Comparison of ENCODE assay signal across 20 cellular contexts in genomic region chr2:219916261-219916660, GRCh38.
DNase-seq lines count a peak whose midpoint lies in the region; ATAC-seq and TF ChIP-seq lines count a peak whose summit lies in the region.
"Had no signal": no experiment of that assay in that cellular context is flagged by ENCODE, and none has a peak within 500 bp of the region (broad histone marks: within the 10 kb centered on the region; RNA-seq: fewer than 3 reads in every experiment).

No MANE protein-coding gene starts in this region.

- no peaks in the 10 kb centered on the region for H3K36me3 Mint-ChIP-seq in neural progenitor cell
- H3K36me3 Mint-ChIP-seq: CD14-positive monocyte had no signal

- H2AFZ ChIP-seq in neural progenitor cell (replicated peaks) = no peak overlapping the region

- DNase-seq in Ammon's horn (ENCODE audit: low spot score) (peak; percentile 55), NCI-H345 treated with DMSO at 0.1 percent for 48 hours (lab: John Stamatoyannopoulos, UW; ENCODE audit: unreplicated experiment) (peak; percentile 62), kidney glomerular epithelial cell (lab: John Stamatoyannopoulos, UW) (peak; percentile 5), neural progenitor cell (ENCODE audit: low spot score) (peak; percentile 79), gastrocnemius medialis (no peak), ureter (ENCODE audit: low spot score) (no peak)
- DNase-seq: DMS79; H7; Kasumi-1; NCI-H1417; NCI-H187; NCI-H446; NCI-H69; NK-92 treated with Interleukin-12 subunit alpha and Interleukin-12 subunit beta, amount 100 ng/mL, for 24 hours had no signal

- no peak for TF ChIP-seq CTCF in neural progenitor cell (IDR thresholded peaks at IDR 0.05)
- TF ChIP-seq CTCF in gastrocnemius medialis (IDR thresholded peaks at IDR 0.05 in 4 of 5, conservative IDR thresholded peaks at IDR 0.05 in 1 of 5) = no peak

- H3K27me3 ChIP-seq in neural progenitor cell (no peaks in the 10 kb centered on the region), gastrocnemius medialis (no peaks in the 10 kb centered on the region)

- intact Hi-C loops in gastrocnemius medialis (cut with DNase I; ENCODE audit: low total_unique reads) = no loop called here

- TF ChIP-seq POLR2A in gastrocnemius medialis (IDR thresholded peaks at IDR 0.05) = no peak

- H3K79me2 ChIP-seq in neural progenitor cell (ENCODE audit: low read depth) = no peaks in the 10 kb centered on the region

- in situ Hi-C loops in gastrocnemius medialis (cut with MboI; ENCODE audit: low sequenced_read_pairs in 4 of 4) = no loop called here

- H3K9me3 ChIP-seq in neural progenitor cell (ENCODE audit: low read depth) = no peaks in the 10 kb centered on the region
- no peaks in the 10 kb centered on the region for H3K9me3 ChIP-seq in gastrocnemius medialis

- H3K27me3 Mint-ChIP-seq in neural progenitor cell (ENCODE audit: insufficient read depth, low read depth) = no peaks in the 10 kb centered on the region
- H3K27me3 Mint-ChIP-seq: B cell had no signal

- H4K20me1 ChIP-seq in neural progenitor cell (ENCODE audit: low read depth) = peaks cover 16% of the 10 kb centered on the region

- ATAC-seq in gastrocnemius medialis (no peak), HG03571 (IDR thresholded peaks at IDR 0.05; ENCODE audit: unreplicated experiment) (no peak), GM21786 (IDR thresholded peaks at IDR 0.05; ENCODE audit: unreplicated experiment) (no peak)
- ATAC-seq: Panc1, SK-N-SH treated with all-trans-retinoic acid at 6 μM for 48 hours had no signal

- H3K4me3 Mint-ChIP-seq in neural progenitor cell = no peak overlapping the region
- H3K4me3 Mint-ChIP-seq: B cell, CD14-positive monocyte had no signal

- H3K4me3 ChIP-seq in neural progenitor cell (peak overlapping the region; percentile 23), gastrocnemius medialis (no peak overlapping the region)

- H3K9me3 Mint-ChIP-seq in neural progenitor cell = peaks cover 11% of the 10 kb centered on the region

- H3K9ac ChIP-seq in neural progenitor cell = no peak overlapping the region

- peak overlapping the region; percentile 80 for H3K4me2 ChIP-seq in neural progenitor cell

- H3F3A ChIP-seq in neural progenitor cell (ENCODE audit: low read depth) = peaks cover 58% of the 10 kb centered on the region

- H3K36me3 ChIP-seq in neural progenitor cell (no peaks in the 10 kb centered on the region), gastrocnemius medialis (no peaks in the 10 kb centered on the region)

- peaks cover 72% of the 10 kb centered on the region for H3K4me1 ChIP-seq in neural progenitor cell
- no peaks in the 10 kb centered on the region for H3K4me1 ChIP-seq in gastrocnemius medialis

- peak overlapping the region; percentile 67 for H3K27ac Mint-ChIP-seq in neural progenitor cell
- H3K27ac Mint-ChIP-seq: B cell, CD14-positive monocyte had no signal

- peaks cover 58% of the 10 kb centered on the region for H3K4me1 Mint-ChIP-seq in neural progenitor cell
- H3K4me1 Mint-ChIP-seq: B cell, CD14-positive monocyte had no signal

- H3K27ac ChIP-seq in neural progenitor cell = peak overlapping the region; percentile 98
- no peak overlapping the region for H3K27ac ChIP-seq in gastrocnemius medialis

Comparison
In these comparisons a context has a peak if more than half of its experiments do, and no peak if none do; other contexts are left out.
1. DNase-seq: peak in Ammon's horn (single experiment), NCI-H345 treated with DMSO at 0.1 percent for 48 hours (single experiment), kidney glomerular epithelial cell (single experiment) and neural progenitor cell (single experiment); none in gastrocnemius medialis (0 of 2) and ureter (single experiment).